In genomic region chr22:36355894-36356293, GRCh38 we compare ENCODE assay signal across 1 cellular context.
TF ChIP-seq lines count a peak whose summit lies in the region.

No MANE protein-coding gene starts in this region.

TF ChIP-seq in GM12878, 131 proteins besides CTCF, POLR2A, EP300 and RAD21 (continued from another document):
- TF ChIP-seq, protein P1, sequence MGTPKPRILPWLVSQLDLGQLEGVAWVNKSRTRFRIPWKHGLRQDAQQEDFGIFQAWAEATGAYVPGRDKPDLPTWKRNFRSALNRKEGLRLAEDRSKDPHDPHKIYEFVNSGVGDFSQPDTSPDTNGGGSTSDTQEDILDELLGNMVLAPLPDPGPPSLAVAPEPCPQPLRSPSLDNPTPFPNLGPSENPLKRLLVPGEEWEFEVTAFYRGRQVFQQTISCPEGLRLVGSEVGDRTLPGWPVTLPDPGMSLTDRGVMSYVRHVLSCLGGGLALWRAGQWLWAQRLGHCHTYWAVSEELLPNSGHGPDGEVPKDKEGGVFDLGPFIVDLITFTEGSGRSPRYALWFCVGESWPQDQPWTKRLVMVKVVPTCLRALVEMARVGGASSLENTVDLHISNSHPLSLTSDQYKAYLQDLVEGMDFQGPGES (IDR thresholded peaks at IDR 0.05) = no peak
- TF ChIP-seq DPF2 (IDR thresholded peaks at IDR 0.05) (no peak), MEF2B (IDR thresholded peaks at IDR 0.05; ENCODE audit: partially characterized antibody, poor library complexity, severe bottlenecking) (no peak)
